18 cellular contexts compared by ENCODE assay signal in genomic region chr16:11759163-11759834, GRCh38. TPM values are rescaled to one million over a fixed set of nuclear protein-coding genes. Genes with fewer than 3 reads are reported as not detected.
DNase-seq lines count a peak whose midpoint lies in the region; ATAC-seq and TF ChIP-seq lines count a peak whose summit lies in the region.
"Had no signal": no experiment of that assay in that cellular context is flagged by ENCODE, and none has a peak within 500 bp of the region (broad histone marks: within the 10 kb centered on the region; RNA-seq: fewer than 3 reads in every experiment).

No MANE protein-coding gene starts in this region.

- H3K4me3 Mint-ChIP-seq in chondrocyte (ENCODE audit: unreplicated experiment): no peak overlapping the region
- H3K4me3 Mint-ChIP-seq: naive B cell; stimulated activated naive B cell treated with anti-CD40 and anti-IgM and Interleukin-4, amounts not matched to agents 10 μg/mL and 1 μg/mL and 100 μg/mL, for 72 hours had no signal

- H3K9me3 ChIP-seq in stomach: no peaks in the 10 kb centered on the region
- H3K9me3 ChIP-seq: gastrocnemius medialis had no signal

- H3K36me3 ChIP-seq in stomach: peaks cover 46 to 96% (median 94%) of the 10 kb centered on the region in 4 donors

- peak overlapping the region; percentile 57 to 77 (median 73) for H3K27ac ChIP-seq in stomach
- H3K27ac ChIP-seq: gastrocnemius medialis had no signal

- WGBS in stomach, 5 donors: 36 to 63% (median 45%) methylated on average over 9 of the region's 9 CpGs

- H3K27ac Mint-ChIP-seq in chondrocyte (ENCODE audit: unreplicated experiment): peak overlapping the region; percentile 18

- H3K36me3 Mint-ChIP-seq in chondrocyte (ENCODE audit: low read depth): peaks cover 43% of the 10 kb centered on the region

- TF ChIP-seq POLR2A in stomach (IDR thresholded peaks at IDR 0.05): no peak

- peaks cover 19 to 40% (median 27%) of the 10 kb centered on the region in 4 donors for H3K4me1 ChIP-seq in stomach
- H3K4me1 ChIP-seq: gastrocnemius medialis had no signal

- no peaks in the 10 kb centered on the region for H3K27me3 ChIP-seq in stomach
- H3K27me3 ChIP-seq: gastrocnemius medialis had no signal

- TF ChIP-seq CTCF in chondrocyte (IDR thresholded peaks at IDR 0.05) (no peak), stomach (IDR thresholded peaks at IDR 0.05) (no peak), foreskin fibroblast (IDR thresholded peaks at IDR 0.05; ENCODE audit: low read depth, low read length) (no peak)

- no peaks in the 10 kb centered on the region for H3K9me3 Mint-ChIP-seq in chondrocyte (ENCODE audit: low read depth)
- H3K9me3 Mint-ChIP-seq: naive B cell had no signal

- no peak for ATAC-seq in HG02852 (IDR thresholded peaks at IDR 0.05; ENCODE audit: unreplicated experiment)
- ATAC-seq: gastrocnemius medialis had no signal

- no peak overlapping the region for H3K4me3 ChIP-seq in stomach
- H3K4me3 ChIP-seq in foreskin fibroblast (ENCODE audit: low read depth in 1 of 2, low read length in 2 of 2): no peak overlapping the region
- H3K4me3 ChIP-seq: gastrocnemius medialis had no signal

- peaks cover 46% of the 10 kb centered on the region for H3K4me1 Mint-ChIP-seq in chondrocyte (ENCODE audit: low read depth)

- intact Hi-C loops in stomach (cut with DNase I; ENCODE audit: low total_unique reads): no loop called here

- DNase-seq in NCI-H2196 (lab: John Stamatoyannopoulos, UW; ENCODE audit: unreplicated experiment) (peak; percentile 19), NCI-H2196 treated with DMSO at 0.1 percent for 48 hours (lab: John Stamatoyannopoulos, UW; ENCODE audit: unreplicated experiment) (no peak), NCI-H2029 (lab: John Stamatoyannopoulos, UW) (peak; percentile 22), chondrocyte (ENCODE audit: low spot score) (no peak), stomach (peak; percentile 90), foreskin fibroblast (no peak), nucleus accumbens (lab: John Stamatoyannopoulos, UW) (no peak)
- DNase-seq: amniotic stem cell; gastrocnemius medialis; KG1; NCI-H1417; NCI-H748 treated with DMSO at 0.1 percent for 48 hours; RPMI8226; stimulated activated naive B cell treated with anti-CD40 and anti-IgM and Interleukin-4, amounts not matched to agents 10 μg/mL and 1 μg/mL and 100 μg/mL, for 72 hours; SW 1271; trophoblast cell had no signal

- H3K27me3 Mint-ChIP-seq in chondrocyte (ENCODE audit: low read depth): no peaks in the 10 kb centered on the region
- H3K27me3 Mint-ChIP-seq: naive B cell; stimulated activated naive B cell treated with anti-CD40 and anti-IgM and Interleukin-4, amounts not matched to agents 10 μg/mL and 1 μg/mL and 100 μg/mL, for 72 hours had no signal

- TF ChIP-seq EP300 in stomach (IDR thresholded peaks at IDR 0.05): no peak

RNA-seq across cellular contexts. Expression of gene TXNDC11, which starts 16.6 kb away (rescaled TPM):
- 34.9 to 53.1 TPM (median 39.7 TPM) in 3 replicates for total RNA-seq in chondrocyte
- 10 to 100 TPM; 24.1 to 72.9 (median 51.1) TPM for total RNA-seq in stomach
- 10 to 100 TPM; 27.0 to 42.9 (median 41.3) TPM for polyA plus RNA-seq in stomach

RNA-seq across cellular contexts. Expression of gene ZC3H7A, which starts 37.8 kb away (rescaled TPM):
- total RNA-seq in chondrocyte (56.0 to 72.4 TPM (median 57.9 TPM) in 3 replicates), stomach (100 to 1,000 TPM in 1 of 5 donors, 10 to 100 TPM in 4; 49.1 to 110 (median 92.1) TPM)
- 10 to 100 TPM; 16.1 to 23.3 (median 20.0) TPM for polyA plus RNA-seq in stomach

Comparison
In these comparisons a context has a peak if more than half of its experiments do, and no peak if none do; other contexts are left out.
1. DNase-seq: peak in NCI-H2196 (single experiment), NCI-H2029 (single experiment) and stomach (single experiment); none in NCI-H2196 treated with DMSO at 0.1 percent for 48 hours (single experiment), chondrocyte (single experiment), foreskin fibroblast (0 of 2) and nucleus accumbens (0 of 56).